In the genomic region with DNA sequence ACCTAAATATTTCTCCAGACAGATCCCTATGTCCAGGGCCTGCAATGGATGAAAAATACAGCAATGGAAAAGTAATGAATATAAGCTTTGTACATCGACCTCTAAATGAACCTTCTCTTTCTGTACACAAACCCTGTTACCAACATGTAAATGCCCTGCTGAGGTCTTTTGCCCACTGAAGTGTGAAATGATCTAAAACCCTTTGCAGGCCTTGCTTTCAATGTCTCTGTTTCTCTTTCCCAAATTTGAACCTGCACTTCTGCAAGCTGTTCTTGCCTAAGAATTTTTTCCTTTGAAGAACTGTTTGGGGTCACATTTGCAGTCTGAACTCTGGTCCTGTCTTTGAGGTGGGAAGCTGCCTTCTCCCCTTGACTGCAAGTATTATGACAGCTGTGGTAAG, we compare ENCODE assay signal across 16 cellular contexts.
"Had no signal": no experiment of that assay in that cellular context is flagged by ENCODE, and none has a peak within 500 bp of the region (broad histone marks: within the 10 kb centered on the region; RNA-seq: fewer than 3 reads in every experiment).

No MANE protein-coding gene starts in this region.

- H3K27ac Mint-ChIP-seq: dendritic cell treated with granulocyte-macrophage colony-stimulating factor and Interleukin-4, amounts not matched to agents 40 ng/mL and 50 ng/mL, for 4 days; immature natural killer cell; naive B cell; nephron progenitor cell; stimulated activated memory B cell treated with anti-CD40 and anti-IgM and Interleukin-4, amounts not matched to agents 10 μg/mL and 1 μg/mL and 100 μg/mL, for 72 hours; stimulated activated naive CD8-positive, alpha-beta T cell treated with anti-CD3 and anti-CD28 coated beads, Interleukin-15, Interleukin-2, amounts not matched to agents 100 ng/mL and 50 ng/mL, for 24 hours had no signal

- DNase-seq: esophagus squamous epithelium; glutamatergic neuron; immature natural killer cell; left ventricle myocardium superior; naive B cell; spleen; stimulated activated CD4-positive, alpha-beta T cell treated with anti-CD3 and anti-CD28 coated beads, Interleukin-1b, Interleukin-23, amount 100 ng/mL, for 48 hours; tibial artery; upper lobe of left lung; uterus had no signal

- H3K4me1 ChIP-seq: esophagus squamous epithelium, gastroesophageal sphincter, spleen, tibial artery, upper lobe of left lung, uterus had no signal

- H3K9me3 Mint-ChIP-seq: dendritic cell treated with granulocyte-macrophage colony-stimulating factor and Interleukin-4, amounts not matched to agents 40 ng/mL and 50 ng/mL, for 4 days; nephron progenitor cell; stimulated activated memory B cell treated with anti-CD40 and anti-IgM and Interleukin-4, amounts not matched to agents 10 μg/mL and 1 μg/mL and 100 μg/mL, for 72 hours; stimulated activated naive CD8-positive, alpha-beta T cell treated with anti-CD3 and anti-CD28 coated beads, Interleukin-15, Interleukin-2, amounts not matched to agents 100 ng/mL and 50 ng/mL, for 24 hours had no signal

- H3K36me3 ChIP-seq: esophagus squamous epithelium, gastroesophageal sphincter, spleen, tibial artery, upper lobe of left lung, uterus had no signal

- H3K36me3 Mint-ChIP-seq: immature natural killer cell; naive B cell; stimulated activated memory B cell treated with anti-CD40 and anti-IgM and Interleukin-4, amounts not matched to agents 10 μg/mL and 1 μg/mL and 100 μg/mL, for 72 hours had no signal

- H3K4me3 Mint-ChIP-seq: dendritic cell treated with granulocyte-macrophage colony-stimulating factor and Interleukin-4, amounts not matched to agents 40 ng/mL and 50 ng/mL, for 4 days; immature natural killer cell; naive B cell; nephron progenitor cell; stimulated activated memory B cell treated with anti-CD40 and anti-IgM and Interleukin-4, amounts not matched to agents 10 μg/mL and 1 μg/mL and 100 μg/mL, for 72 hours; stimulated activated naive CD8-positive, alpha-beta T cell treated with anti-CD3 and anti-CD28 coated beads, Interleukin-15, Interleukin-2, amounts not matched to agents 100 ng/mL and 50 ng/mL, for 24 hours had no signal

- H3K4me3 ChIP-seq: esophagus squamous epithelium, gastroesophageal sphincter, lung, spleen, tibial artery, upper lobe of left lung, uterus had no signal

- H3K4me1 Mint-ChIP-seq: immature natural killer cell; naive B cell; stimulated activated memory B cell treated with anti-CD40 and anti-IgM and Interleukin-4, amounts not matched to agents 10 μg/mL and 1 μg/mL and 100 μg/mL, for 72 hours had no signal

- H3K27ac ChIP-seq: esophagus squamous epithelium, gastroesophageal sphincter, spleen, tibial artery, upper lobe of left lung, uterus had no signal

- ATAC-seq: gastroesophageal sphincter; left ventricle myocardium superior; stimulated activated memory B cell treated with anti-CD40 and anti-IgM and Interleukin-4, amounts not matched to agents 10 μg/mL and 1 μg/mL and 100 μg/mL, for 72 hours had no signal

- H3K27me3 ChIP-seq: esophagus squamous epithelium, spleen, tibial artery, upper lobe of left lung, uterus had no signal

- H3K27me3 Mint-ChIP-seq: dendritic cell treated with granulocyte-macrophage colony-stimulating factor and Interleukin-4, amounts not matched to agents 40 ng/mL and 50 ng/mL, for 4 days; naive B cell; stimulated activated memory B cell treated with anti-CD40 and anti-IgM and Interleukin-4, amounts not matched to agents 10 μg/mL and 1 μg/mL and 100 μg/mL, for 72 hours; stimulated activated naive CD8-positive, alpha-beta T cell treated with anti-CD3 and anti-CD28 coated beads, Interleukin-15, Interleukin-2, amounts not matched to agents 100 ng/mL and 50 ng/mL, for 24 hours had no signal
